In genomic region chr4:142404191-142404611, GRCh38 we compare ENCODE assay signal across 8 cellular contexts.
A peak's percentile ranks its signal among the peaks of the same experiment; 100 is the strongest.
DNase-seq lines count a peak whose midpoint lies in the region; ATAC-seq, FAIRE-seq and TF ChIP-seq lines count a peak whose summit lies in the region.

No MANE protein-coding gene starts in this region.

- DNase-seq in Daoy (ENCODE audit: low read depth): peak; percentile 59
- peak; percentile 25 for DNase-seq in SW480 (ENCODE audit: low spot score)
- DNase-seq in endothelial cell of umbilical vein (ENCODE audit: low read depth, low spot score): peak; percentile 90
- peak; percentile 41 to 73 for DNase-seq in gastrocnemius medialis
- no peak for DNase-seq in head of caudate nucleus
- DNase-seq in foreskin melanocyte: no peak
- DNase-seq in WTC11 (ENCODE audit: low spot score): no peak

- H3K4me1 ChIP-seq in endothelial cell of umbilical vein (ENCODE audit: control insufficient read depth, extremely low read depth, insufficient read depth, low read length): peaks cover 44% of the 10 kb centered on the region
- peaks cover 20 to 48% of the 10 kb centered on the region in 2 donors for H3K4me1 ChIP-seq in gastrocnemius medialis

- TSS peak; percentile 39 for BruUV-seq in endothelial cell of umbilical vein (replicated peaks; lab: Mats Ljungman, UMichigan)

- intact Hi-C loops in endothelial cell of umbilical vein (cut with micrococcal nuclease) (loop anchor here (1.0 to 2.0 kb wide), 3 partner anchors 17 to 313 kb away; no protein-coding TSS in a partner anchor), gastrocnemius medialis (cut with DNase I; ENCODE audit: low total_unique reads) (no loop called here), head of caudate nucleus (cut with DNase I) (no loop called here)

- no peaks in the 10 kb centered on the region for H4K20me1 ChIP-seq in endothelial cell of umbilical vein (replicated peaks; ENCODE audit: control insufficient read depth, extremely low read depth, insufficient read depth, low read length)

- peak overlapping the region; percentile 97 for H3K4me2 ChIP-seq in endothelial cell of umbilical vein (ENCODE audit: insufficient read depth, low read length)

- H3K27ac ChIP-seq in endothelial cell of umbilical vein (ENCODE audit: insufficient read depth, low read depth, low read length) (peak overlapping the region; percentile 77), gastrocnemius medialis (peak overlapping the region; percentile 82 to 91 (median 86))

- peak; percentile 77 to 89 for ATAC-seq in gastrocnemius medialis
- ATAC-seq in GM18858 (IDR thresholded peaks at IDR 0.05; ENCODE audit: unreplicated experiment): no peak
- no peak for ATAC-seq in WTC11

- in situ Hi-C loops in gastrocnemius medialis (cut with MboI; ENCODE audit: low sequenced_read_pairs in 4 of 4): no loop called here

- H3K9me3 Mint-ChIP-seq in WTC11: no peaks in the 10 kb centered on the region

- H3K9me3 ChIP-seq in endothelial cell of umbilical vein (replicated peaks; ENCODE audit: control insufficient read depth, insufficient read depth, low read length) (no peaks in the 10 kb centered on the region), gastrocnemius medialis (no peaks in the 10 kb centered on the region)

- no peaks in the 10 kb centered on the region for H3K79me2 ChIP-seq in endothelial cell of umbilical vein (ENCODE audit: control insufficient read depth, insufficient read depth, low read length)

- POLR2A ChIA-PET in endothelial cell of umbilical vein (lab: Charles Lee) (no interaction called here), WTC11 (lab: Charles Lee) (no interaction called here)

- peak overlapping the region; percentile 71 for H3K9ac ChIP-seq in endothelial cell of umbilical vein (replicated peaks; ENCODE audit: extremely low read depth, insufficient read depth, low read length)

- peak; percentile 76 for FAIRE-seq in endothelial cell of umbilical vein (lab: Jason Lieb, UNC)

- no peak overlapping the region for H3K27ac Mint-ChIP-seq in WTC11

- H3K36me3 Mint-ChIP-seq in WTC11: no peaks in the 10 kb centered on the region

- peak overlapping the region; percentile 57 for H2AFZ ChIP-seq in endothelial cell of umbilical vein (ENCODE audit: low read depth, low read length)

- no peaks in the 10 kb centered on the region for H3K27me3 Mint-ChIP-seq in WTC11 (ENCODE audit: low read depth)

- no peaks in the 10 kb centered on the region for H3K36me3 ChIP-seq in endothelial cell of umbilical vein (ENCODE audit: control insufficient read depth in 2 of 2, extremely low read depth in 1 of 2, insufficient read depth in 2 of 2, low read length in 2 of 2)
- no peaks in the 10 kb centered on the region for H3K36me3 ChIP-seq in gastrocnemius medialis

- H3K4me1 Mint-ChIP-seq in WTC11: peaks cover 71% of the 10 kb centered on the region

- H3K4me3 ChIP-seq in endothelial cell of umbilical vein (replicated peaks in 1 of 3; ENCODE audit: insufficient read depth in 1 of 3, low read depth in 1 of 3, low read length in 3 of 3) (peak overlapping the region in 2 of 3 experiments; percentile 57 to 83), gastrocnemius medialis (peak overlapping the region; percentile 57 to 61 (median 60))

- dilution Hi-C loops in endothelial cell of umbilical vein (cut with MboI; ENCODE audit: extremely low pct_ligation_motif_present, low sequenced_read_pairs): no loop called here

- H3K27me3 ChIP-seq in endothelial cell of umbilical vein (ENCODE audit: control insufficient read depth in 2 of 2, insufficient read depth in 2 of 2, low read length in 2 of 2): no peaks in the 10 kb centered on the region
- no peaks in the 10 kb centered on the region for H3K27me3 ChIP-seq in gastrocnemius medialis

- CTCF ChIA-PET in endothelial cell of umbilical vein (lab: Charles Lee): interaction anchor here (1.5 to 1.9 kb wide), 3 partner anchors 12 to 52 kb away, joined by 6 to 8 read pairs (median 7); no protein-coding TSS in a partner anchor
- CTCF ChIA-PET in WTC11 (lab: Charles Lee): no interaction called here

- TF ChIP-seq CTCF in endothelial cell of umbilical vein (IDR thresholded peaks at IDR 0.05; ENCODE audit: extremely low read depth in 1 of 2, insufficient read depth in 1 of 2, low read depth in 1 of 2, low read length in 2 of 2) (no peak), gastrocnemius medialis (IDR thresholded peaks at IDR 0.05 in 4 of 5, conservative IDR thresholded peaks at IDR 0.05 in 1 of 5) (no peak), WTC11 (IDR thresholded peaks at IDR 0.05) (no peak)

- no peak overlapping the region; the same call in 1 of the 2 replicates for H3K4me3 Mint-ChIP-seq in WTC11

- H3K9me1 ChIP-seq in endothelial cell of umbilical vein (replicated peaks; ENCODE audit: control insufficient read depth, extremely low read depth, insufficient read depth, low read length): no peaks in the 10 kb centered on the region

- TF ChIP-seq POLR2A in endothelial cell of umbilical vein (IDR thresholded peaks at IDR 0.05; ENCODE audit: low read depth, low read length) (no peak), gastrocnemius medialis (IDR thresholded peaks at IDR 0.05) (peak; percentile 46 to 78)

TF ChIP-seq in endothelial cell of umbilical vein, 7 proteins besides CTCF, POLR2A, EP300 and RAD21:
- TF ChIP-seq JUN (IDR thresholded peaks at IDR 0.05; ENCODE audit: borderline replicate concordance, insufficient read depth, insufficient read length, low read depth) (no peak), FOS (IDR thresholded peaks at IDR 0.05; ENCODE audit: borderline replicate concordance, insufficient read depth, low read length) (peak; percentile 32), GATA2 (IDR thresholded peaks at IDR 0.05; ENCODE audit: insufficient read depth, insufficient read length, low read depth, low read length) (peak; percentile 5), MYC (IDR thresholded peaks at IDR 0.05; ENCODE audit: low read depth, low read length) (no peak)
TF ChIP-seq in endothelial cell of umbilical vein: peak in this region for 2.

TF ChIP-seq in WTC11, 78 proteins besides CTCF, POLR2A, EP300 and RAD21:
- TF ChIP-seq NFATC4 (CRISPR knock-in tag; IDR thresholded peaks at IDR 0.05): no peak
- TF ChIP-seq ZNF281 (CRISPR knock-in tag; IDR thresholded peaks at IDR 0.05): no peak

Comparison
In these comparisons a context has a peak if more than half of its experiments do, and no peak if none do; other contexts are left out.
1. DNase-seq: peak in Daoy (single experiment), SW480 (single experiment), endothelial cell of umbilical vein (single experiment) and gastrocnemius medialis (2 of 2); none in head of caudate nucleus (0 of 42), foreskin melanocyte (single experiment) and WTC11 (single experiment).
2. ATAC-seq: peak in gastrocnemius medialis (2 of 2); none in GM18858 (single experiment) and WTC11 (single experiment).